12 cellular contexts compared by ENCODE assay signal in the genomic region with DNA sequence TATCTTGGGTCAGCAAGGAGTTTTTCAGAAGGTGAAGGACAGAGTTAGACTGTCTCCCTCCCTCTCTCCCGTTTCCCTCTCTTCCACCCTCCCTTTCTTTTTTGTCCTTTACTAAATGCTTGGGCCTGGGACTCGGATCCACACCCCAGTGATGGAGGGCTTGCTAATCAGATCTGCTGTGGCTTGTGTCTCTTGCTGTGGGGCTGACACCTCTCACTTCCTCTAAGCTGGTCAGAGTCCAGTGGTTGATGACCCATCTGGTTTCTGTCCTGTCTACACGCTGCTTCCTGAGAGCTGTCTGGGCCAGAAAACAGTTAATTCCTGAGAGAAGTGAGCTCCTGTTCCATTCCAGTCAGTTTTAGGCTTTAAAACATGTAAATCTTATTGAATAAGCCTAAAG. TPM values are rescaled to one million over a fixed set of nuclear protein-coding genes. Genes with fewer than 3 reads are reported as not detected.
DNase-seq lines count a peak whose midpoint lies in the region; ATAC-seq, FAIRE-seq and TF ChIP-seq lines count a peak whose summit lies in the region.
"Had no signal": no experiment of that assay in that cellular context is flagged by ENCODE, and none has a peak within 500 bp of the region (broad histone marks: within the 10 kb centered on the region; RNA-seq: fewer than 3 reads in every experiment).

No MANE protein-coding gene starts in this region.

- H3K27me3 Mint-ChIP-seq in activated T-cell treated with anti-CD3 and anti-CD28 coated beads, Interleukin-2, amount 50 U/mL, for 24 hours = no peaks in the 10 kb centered on the region

- WGBS in mesenchymal stem cell = 75% methylated on average over 3 of the region's 3 CpGs
- 86% methylated on average over 3 of the region's 3 CpGs for WGBS in testis, 2 donors

- no peak overlapping the region for H2BK5ac ChIP-seq in mesenchymal stem cell (ENCODE audit: low read depth, low read length, poor library complexity, severe bottlenecking)

- no peak overlapping the region for H3K23ac ChIP-seq in mesenchymal stem cell (ENCODE audit: low read length in 2 of 2)

- H2BK120ac ChIP-seq in mesenchymal stem cell (ENCODE audit: low read depth, low read length) = no peak overlapping the region

- no peak overlapping the region for H3K4ac ChIP-seq in mesenchymal stem cell (ENCODE audit: low read depth in 1 of 2, low read length in 2 of 2)

- H3K4me1 ChIP-seq in ascending aorta = peaks cover 0 to 14% of the 10 kb centered on the region in 2 donors
- peaks cover 13% of the 10 kb centered on the region for H3K4me1 ChIP-seq in mesenchymal stem cell (ENCODE audit: control insufficient read depth, insufficient read depth, low read depth, low read length)
- H3K4me1 ChIP-seq in testis = no peaks in the 10 kb centered on the region
- H3K4me1 ChIP-seq in kidney (ENCODE audit: control insufficient read depth in 1 of 2, insufficient read depth in 1 of 2, low read depth in 1 of 2, low read length in 2 of 2) = peaks cover 8 to 12% of the 10 kb centered on the region in 2 donors

- H2AFZ ChIP-seq in mesenchymal stem cell (ENCODE audit: low read depth, low read length) = no peak overlapping the region

- H3K36me3 ChIP-seq in ascending aorta = peaks cover 0 to 4% of the 10 kb centered on the region in 2 donors
- H3K36me3 ChIP-seq in mesenchymal stem cell (ENCODE audit: control insufficient read depth in 1 of 2, insufficient read depth in 2 of 2, low read depth in 1 of 2, low read length in 2 of 2) = peaks cover 27 to 62% of the 10 kb centered on the region in 2 experiments
- no peaks in the 10 kb centered on the region for H3K36me3 ChIP-seq in testis (ENCODE audit: low read depth, missing control alignments)
- peaks cover 6 to 9% of the 10 kb centered on the region in 2 donors for H3K36me3 ChIP-seq in kidney (ENCODE audit: control insufficient read depth in 1 of 2, insufficient read depth in 2 of 2, low read length in 2 of 2)

- H3K27me3 ChIP-seq in ascending aorta (no peaks in the 10 kb centered on the region), mesenchymal stem cell (ENCODE audit: control insufficient read depth in 1 of 2, insufficient read depth in 1 of 2, low read length in 2 of 2) (no peaks in the 10 kb centered on the region), testis (no peaks in the 10 kb centered on the region)

- H2BK12ac ChIP-seq in mesenchymal stem cell (ENCODE audit: low read length in 2 of 2) = no peak overlapping the region

- H4K91ac ChIP-seq in mesenchymal stem cell (ENCODE audit: low read length) = no peak overlapping the region

- no peak for FAIRE-seq in kidney (lab: Jason Lieb, UNC)

- no peak for DNase-seq in activated T-cell treated with anti-CD3 and anti-CD28 coated beads, Interleukin-2, amount 50 U/mL, for 24 hours
- no peak for DNase-seq in activated T-cell treated with anti-CD3 and anti-CD28 coated beads for 4 hours
- DNase-seq in ascending aorta (ENCODE audit: low spot score in 2 of 2) = no peak
- no peak for DNase-seq in mesenchymal stem cell
- DNase-seq in testis = no peak
- DNase-seq in KG1 (lab: John Stamatoyannopoulos, UW) = no peak
- no peak for DNase-seq in kidney
- DNase-seq: effector CD4-positive, alpha-beta T cell; Karpas-422; kidney glomerular epithelial cell; stimulated activated CD4-positive, alpha-beta T cell treated with anti-CD3 and anti-CD28 coated beads, Interleukin-4, amount 100 ng/mL, for 4 hours had no signal

- H3K4me1 Mint-ChIP-seq in activated T-cell treated with anti-CD3 and anti-CD28 coated beads, Interleukin-2, amount 50 U/mL, for 24 hours (ENCODE audit: low read depth) = peaks cover 74% of the 10 kb centered on the region

- no peak overlapping the region for H3K18ac ChIP-seq in mesenchymal stem cell (ENCODE audit: low read depth in 1 of 2, low read length in 2 of 2)

- H3K79me1 ChIP-seq in mesenchymal stem cell (replicated peaks; ENCODE audit: low read length, poor library complexity, severe bottlenecking) = peaks cover 44% of the 10 kb centered on the region

- no peak overlapping the region for H3K4me3 Mint-ChIP-seq in activated T-cell treated with anti-CD3 and anti-CD28 coated beads, Interleukin-2, amount 50 U/mL, for 24 hours

- no peaks in the 10 kb centered on the region for H3K9me3 ChIP-seq in ascending aorta
- H3K9me3 ChIP-seq in mesenchymal stem cell (ENCODE audit: control insufficient read depth, low read length) = no peaks in the 10 kb centered on the region
- no peaks in the 10 kb centered on the region for H3K9me3 ChIP-seq in testis
- no peaks in the 10 kb centered on the region for H3K9me3 ChIP-seq in kidney (ENCODE audit: control insufficient read depth in 1 of 2, low read length in 2 of 2)

- no peak overlapping the region for H3K4me2 ChIP-seq in mesenchymal stem cell (ENCODE audit: low read length, poor library complexity, severe bottlenecking)

- H3K9me3 Mint-ChIP-seq in activated T-cell treated with anti-CD3 and anti-CD28 coated beads, Interleukin-2, amount 50 U/mL, for 24 hours = no peaks in the 10 kb centered on the region

- no peak for ATAC-seq in GM21576 (IDR thresholded peaks at IDR 0.05; ENCODE audit: unreplicated experiment)

- H3K4me3 ChIP-seq in ascending aorta = peak overlapping the region in 1 of 2 donors; percentile 56
- peak overlapping the region in 1 of 2 experiments; percentile 71 for H3K4me3 ChIP-seq in mesenchymal stem cell (ENCODE audit: insufficient read depth in 1 of 2, low read depth in 1 of 2, low read length in 2 of 2)
- no peak overlapping the region for H3K4me3 ChIP-seq in testis
- H3K4me3 ChIP-seq in kidney (ENCODE audit: low read length in 2 of 2) = peak overlapping the region in 1 of 2 donors; percentile 23

- intact Hi-C loops in ascending aorta (cut with DNase I) (no loop called here), testis (cut with DNase I; ENCODE audit: low total_unique reads) (loop anchor here (10.0 kb wide), 1 partner anchor 77 kb away; no protein-coding TSS in a partner anchor), kidney (cut with DNase I) (loop anchor here (10.0 kb wide), 1 partner anchor 197 kb away; no protein-coding TSS in a partner anchor)

- no peak for TF ChIP-seq POLR2A in testis (IDR thresholded peaks at IDR 0.05)

- H2BK15ac ChIP-seq in mesenchymal stem cell (ENCODE audit: low read depth, poor library complexity, severe bottlenecking) = no peak overlapping the region

- peaks cover 68% of the 10 kb centered on the region for H3K36me3 Mint-ChIP-seq in activated T-cell treated with anti-CD3 and anti-CD28 coated beads, Interleukin-2, amount 50 U/mL, for 24 hours (ENCODE audit: low read depth)

- peak overlapping the region; percentile 59 for H3K27ac Mint-ChIP-seq in activated T-cell treated with anti-CD3 and anti-CD28 coated beads, Interleukin-2, amount 50 U/mL, for 24 hours

- peak overlapping the region; percentile 50 to 71 for H3K27ac ChIP-seq in ascending aorta
- no peak overlapping the region for H3K27ac ChIP-seq in mesenchymal stem cell (ENCODE audit: low read length, poor library complexity, severe bottlenecking)
- H3K27ac ChIP-seq in testis = peak overlapping the region; percentile 0 to 65
- H3K27ac ChIP-seq in kidney (ENCODE audit: low read depth in 2 of 2, low read length in 2 of 2) = peak overlapping the region in 1 of 2 donors; percentile 44

- H2AK5ac ChIP-seq in mesenchymal stem cell (ENCODE audit: low read length, severe bottlenecking) = no peak overlapping the region

- no peak overlapping the region for H3K14ac ChIP-seq in mesenchymal stem cell (ENCODE audit: low read length in 2 of 2)

- TF ChIP-seq CTCF in ascending aorta (IDR thresholded peaks at IDR 0.05) = no peak
- TF ChIP-seq CTCF in testis (IDR thresholded peaks at IDR 0.05) = no peak
- TF ChIP-seq CTCF in kidney (IDR thresholded peaks at IDR 0.05; ENCODE audit: borderline replicate concordance, extremely low read depth, insufficient read depth) = no peak

- H3K9ac ChIP-seq in mesenchymal stem cell (ENCODE audit: low read length) = peak overlapping the region; percentile 87
- H3K9ac ChIP-seq in kidney (ENCODE audit: low read length in 2 of 2) = peak overlapping the region in 1 of 2 donors; percentile 36

- no peak overlapping the region for H4K8ac ChIP-seq in mesenchymal stem cell (ENCODE audit: low read length)

RNA-seq across cellular contexts. Expression of a gene that starts 0.8 kb away (rescaled TPM):
- 37.5 TPM for total RNA-seq in ascending aorta
- polyA plus RNA-seq in mesenchymal stem cell (2013, experiment 1 of 2) = 15.5 TPM
- 15.9 TPM for polyA plus RNA-seq in mesenchymal stem cell (2013, experiment 2 of 2)
- total RNA-seq in testis = 10 to 100 TPM; 94.1 to 95.9 TPM
- polyA plus RNA-seq in testis (ENCODE audit: insufficient read depth, low read depth, low replicate concordance) = 32.0 TPM
- 41.0 TPM for total RNA-seq in kidney
- polyA plus RNA-seq in kidney (ENCODE audit: insufficient read depth, low read depth, low replicate concordance) = 16.2 TPM
